In genomic region chr7:104264281-104264680, GRCh38 we compare ENCODE assay signal across 24 cellular contexts. TPM values are rescaled to one million over a fixed set of nuclear protein-coding genes. Genes with fewer than 3 reads are reported as not detected.
DNase-seq lines count a peak whose midpoint lies in the region; ATAC-seq and TF ChIP-seq lines count a peak whose summit lies in the region.
"Had no signal": no experiment of that assay in that cellular context is flagged by ENCODE, and none has a peak within 500 bp of the region (broad histone marks: within the 10 kb centered on the region; RNA-seq: fewer than 3 reads in every experiment).

No MANE protein-coding gene starts in this region.

- H3K9ac ChIP-seq in mammary epithelial cell (ENCODE audit: insufficient read depth, low read length): no peak overlapping the region

- peaks cover 6% of the 10 kb centered on the region for H3K9me3 ChIP-seq in mammary epithelial cell (replicated peaks; ENCODE audit: insufficient read depth, low read length)
- H3K9me3 ChIP-seq: ovary, right lobe of liver had no signal

- H4K20me1 ChIP-seq in mammary epithelial cell (ENCODE audit: insufficient read depth, low read length): no peaks in the 10 kb centered on the region

- intact Hi-C loops in mammary epithelial cell (cut with micrococcal nuclease): no loop called here
- intact Hi-C loops in Right ventricle myocardium inferior (cut with DNase I): no loop called here
- intact Hi-C loops in activated T-helper 2 cell treated with anti-CD3 and anti-CD28 coated beads, Interferon-gamma antibody, Interleukin-2, Interleukin-4, amounts not matched to agents 10 μg/mL and 5 μg/mL and 100 μg/mL, durations not matched to agents 14 hours and 24 hours and 36 hours (cut with micrococcal nuclease): no loop called here

- no peaks in the 10 kb centered on the region for H3K79me2 ChIP-seq in mammary epithelial cell (ENCODE audit: insufficient read depth, low read length)
- H3K79me2 ChIP-seq: hepatocyte had no signal

- no peak overlapping the region for H2AFZ ChIP-seq in mammary epithelial cell (ENCODE audit: low read depth, low read length)
- H2AFZ ChIP-seq: hepatocyte had no signal

- no peak overlapping the region for H3K27ac Mint-ChIP-seq in activated T-helper 2 cell treated with anti-CD3 and anti-CD28 coated beads, Interferon-gamma antibody, Interleukin-2, Interleukin-4, amounts not matched to agents 10 μg/mL and 5 μg/mL and 100 μg/mL, durations not matched to agents 14 hours and 24 hours and 36 hours
- H3K27ac Mint-ChIP-seq: activated naive CD8-positive, alpha-beta T cell treated with anti-CD3 and anti-CD28 coated beads, Interleukin-2, amount 10 ng/mL, durations not matched to agents 7 days and 5 days; CD8-positive, alpha-beta memory T cell; naive B cell; stimulated activated memory B cell treated with anti-CD40 and anti-IgM and Interleukin-4, amounts not matched to agents 10 μg/mL and 1 μg/mL and 100 μg/mL, for 72 hours had no signal

- peaks cover 13% of the 10 kb centered on the region for H3K27me3 Mint-ChIP-seq in activated T-helper 2 cell treated with anti-CD3 and anti-CD28 coated beads, Interferon-gamma antibody, Interleukin-2, Interleukin-4, amounts not matched to agents 10 μg/mL and 5 μg/mL and 100 μg/mL, durations not matched to agents 14 hours and 24 hours and 36 hours (ENCODE audit: low read depth)

- 56% methylated on average over 3 of the region's 3 CpGs for WGBS in mammary epithelial cell (ENCODE audit: low coverage, missing lambda C conversion rate)

- H3K27ac ChIP-seq in mammary epithelial cell (ENCODE audit: insufficient read depth, low read depth, low read length) (no peak overlapping the region), foreskin keratinocyte (no peak overlapping the region)
- H3K27ac ChIP-seq: hepatocyte, ovary, right lobe of liver, tibial artery had no signal

- no peaks in the 10 kb centered on the region for H3K36me3 ChIP-seq in mammary epithelial cell (ENCODE audit: insufficient read depth, low read length)
- H3K36me3 ChIP-seq: ovary, right lobe of liver, tibial artery had no signal

- CTCF ChIA-PET in mammary epithelial cell (lab: Charles Lee; ENCODE audit: low non-redundant PET): no interaction called here

- H3K4me3 Mint-ChIP-seq in activated T-helper 2 cell treated with anti-CD3 and anti-CD28 coated beads, Interferon-gamma antibody, Interleukin-2, Interleukin-4, amounts not matched to agents 10 μg/mL and 5 μg/mL and 100 μg/mL, durations not matched to agents 14 hours and 24 hours and 36 hours (ENCODE audit: low read depth): no peak overlapping the region
- H3K4me3 Mint-ChIP-seq: activated naive CD8-positive, alpha-beta T cell treated with anti-CD3 and anti-CD28 coated beads, Interleukin-2, amount 10 ng/mL, durations not matched to agents 7 days and 5 days; CD8-positive, alpha-beta memory T cell; naive B cell; stimulated activated memory B cell treated with anti-CD40 and anti-IgM and Interleukin-4, amounts not matched to agents 10 μg/mL and 1 μg/mL and 100 μg/mL, for 72 hours had no signal

- no peaks in the 10 kb centered on the region for H3K36me3 Mint-ChIP-seq in activated T-helper 2 cell treated with anti-CD3 and anti-CD28 coated beads, Interferon-gamma antibody, Interleukin-2, Interleukin-4, amounts not matched to agents 10 μg/mL and 5 μg/mL and 100 μg/mL, durations not matched to agents 14 hours and 24 hours and 36 hours (ENCODE audit: low read depth)
- H3K36me3 Mint-ChIP-seq: activated naive CD8-positive, alpha-beta T cell treated with anti-CD3 and anti-CD28 coated beads, Interleukin-2, amount 10 ng/mL, durations not matched to agents 7 days and 5 days; CD8-positive, alpha-beta memory T cell; stimulated activated memory B cell treated with anti-CD40 and anti-IgM and Interleukin-4, amounts not matched to agents 10 μg/mL and 1 μg/mL and 100 μg/mL, for 72 hours had no signal

- H3K4me1 ChIP-seq in mammary epithelial cell (ENCODE audit: insufficient read depth, low read length) (no peaks in the 10 kb centered on the region), foreskin keratinocyte (no peaks in the 10 kb centered on the region)
- H3K4me1 ChIP-seq: right lobe of liver, tibial artery had no signal

- no TSS peak for BruUV-seq in mammary epithelial cell (replicated peaks; lab: Mats Ljungman, UMichigan)

- H3K27me3 ChIP-seq in mammary epithelial cell (ENCODE audit: insufficient read depth, low read length) (no peaks in the 10 kb centered on the region), foreskin keratinocyte (no peaks in the 10 kb centered on the region)
- H3K27me3 ChIP-seq: hepatocyte, ovary, right lobe of liver had no signal

- H3K9me3 Mint-ChIP-seq in activated T-helper 2 cell treated with anti-CD3 and anti-CD28 coated beads, Interferon-gamma antibody, Interleukin-2, Interleukin-4, amounts not matched to agents 10 μg/mL and 5 μg/mL and 100 μg/mL, durations not matched to agents 14 hours and 24 hours and 36 hours: no peaks in the 10 kb centered on the region

- in situ Hi-C loops in mammary epithelial cell (cut with MboI; ENCODE audit: low sequenced_read_pairs in 2 of 2): loop anchor here in 1 of 2 donors (10.0 kb wide), 1 partner anchor 581 kb away; no protein-coding TSS in a partner anchor

- DNase-seq in EL (peak; percentile 34), M059J (ENCODE audit: low read depth) (peak; percentile 9), mammary epithelial cell (peak; percentile 65), foreskin keratinocyte (peak; percentile 21 to 44), Right ventricle myocardium inferior (ENCODE audit: missing footprints) (no peak), NCI-H2227 treated with DMSO at 0.1 percent for 48 hours (lab: John Stamatoyannopoulos, UW) (no peak)
- no peak for DNase-seq in activated T-helper 2 cell treated with anti-CD3 and anti-CD28 coated beads, Interferon-gamma antibody, Interleukin-2, Interleukin-4, amounts not matched to agents 10 μg/mL and 5 μg/mL and 100 μg/mL, durations not matched to agents 14 hours and 24 hours and 36 hours (ENCODE audit: low spot score)
- DNase-seq in activated CD8-positive, alpha-beta memory T cell treated with anti-CD3 and anti-CD28 coated beads, Interleukin-2, amount 50 U/mL, for 4 hours: no peak
- DNase-seq: activated CD8-positive, alpha-beta memory T cell treated with anti-CD3 and anti-CD28 coated beads for 24 hours; activated naive CD8-positive, alpha-beta T cell treated with anti-CD3 and anti-CD28 coated beads, Interleukin-2, amount 10 ng/mL, durations not matched to agents 7 days and 5 days; CD8-positive, alpha-beta memory T cell; DND-41; erythroblast; Karpas-422; naive B cell; NCI-H1417 treated with DMSO at 0.1 percent for 48 hours; NCI-H748 treated with DMSO at 0.1 percent for 48 hours; OCI-M1; ovary; right lobe of liver; T-helper 2 cell; tibial artery had no signal

- no peak overlapping the region for H3K4me3 ChIP-seq in mammary epithelial cell (replicated peaks in 1 of 3; ENCODE audit: insufficient read depth in 1 of 3, low read depth in 2 of 3, low read length in 3 of 3)
- H3K4me3 ChIP-seq: hepatocyte, ovary, right lobe of liver, tibial artery had no signal

- H3K4me2 ChIP-seq in mammary epithelial cell (ENCODE audit: insufficient read depth, low read depth, low read length): no peak overlapping the region
- H3K4me2 ChIP-seq: hepatocyte had no signal

- no peaks in the 10 kb centered on the region for H3K4me1 Mint-ChIP-seq in activated T-helper 2 cell treated with anti-CD3 and anti-CD28 coated beads, Interferon-gamma antibody, Interleukin-2, Interleukin-4, amounts not matched to agents 10 μg/mL and 5 μg/mL and 100 μg/mL, durations not matched to agents 14 hours and 24 hours and 36 hours (ENCODE audit: low read depth)
- H3K4me1 Mint-ChIP-seq: activated naive CD8-positive, alpha-beta T cell treated with anti-CD3 and anti-CD28 coated beads, Interleukin-2, amount 10 ng/mL, durations not matched to agents 7 days and 5 days; CD8-positive, alpha-beta memory T cell; naive B cell; stimulated activated memory B cell treated with anti-CD40 and anti-IgM and Interleukin-4, amounts not matched to agents 10 μg/mL and 1 μg/mL and 100 μg/mL, for 72 hours had no signal

- TF ChIP-seq CTCF in mammary epithelial cell (conservative IDR thresholded peaks at IDR 0.05 in 1 of 2, IDR thresholded peaks at IDR 0.05 in 1 of 2; ENCODE audit: extremely low read depth in 1 of 2, insufficient read depth in 1 of 2, low read depth in 1 of 2, low read length in 2 of 2) (no peak), foreskin keratinocyte (conservative IDR thresholded peaks at IDR 0.05) (no peak)

- dilution Hi-C loops in mammary epithelial cell (cut with HindIII; ENCODE audit: low sequenced_read_pairs): no loop called here

- ATAC-seq in foreskin keratinocyte: peak; percentile 86
- no peak for ATAC-seq in Right ventricle myocardium inferior
- ATAC-seq: right lobe of liver; stimulated activated memory B cell treated with anti-CD40 and anti-IgM and Interleukin-4, amounts not matched to agents 10 μg/mL and 1 μg/mL and 100 μg/mL, for 72 hours had no signal

RNA-seq across cellular contexts. Expression of gene ORC5, which starts 56.5 kb away (rescaled TPM):
- 55.6 and 118 TPM in 2 replicates for total RNA-seq in M059J (2014; rRNA removed; shearing (Covaris generic))
- total RNA-seq in mammary epithelial cell: 10 to 100 TPM; 26.2 to 27.2 TPM
- 10.1 TPM for polyA plus RNA-seq in mammary epithelial cell
- polyA minus RNA-seq in mammary epithelial cell: 22.9 TPM
- 19.5 and 23.0 TPM in 2 replicates for total RNA-seq in foreskin keratinocyte
- 17.8 and 19.9 TPM in 2 replicates for polyA plus RNA-seq in foreskin keratinocyte
- total RNA-seq in Right ventricle myocardium inferior: 7.1 TPM
- 25.0 and 28.3 TPM in 2 replicates for total RNA-seq in activated T-helper 2 cell treated with anti-CD3 and anti-CD28 coated beads, Interferon-gamma antibody, Interleukin-2, Interleukin-4, amounts not matched to agents 10 μg/mL and 5 μg/mL and 100 μg/mL, durations not matched to agents 14 hours and 24 hours and 36 hours

Comparison
In these comparisons a context has a peak if more than half of its experiments do, and no peak if none do; other contexts are left out.
1. DNase-seq: peak in EL (single experiment), M059J (single experiment), mammary epithelial cell (single experiment) and foreskin keratinocyte (2 of 2); none in Right ventricle myocardium inferior (single experiment), activated T-helper 2 cell treated with anti-CD3 and anti-CD28 coated beads, Interferon-gamma antibody, Interleukin-2, Interleukin-4, amounts not matched to agents 10 μg/mL and 5 μg/mL and 100 μg/mL, durations not matched to agents 14 hours and 24 hours and 36 hours (single experiment), activated CD8-positive, alpha-beta memory T cell treated with anti-CD3 and anti-CD28 coated beads, Interleukin-2, amount 50 U/mL, for 4 hours (single experiment) and NCI-H2227 treated with DMSO at 0.1 percent for 48 hours (single experiment).